Comparison of ENCODE assay signal across 7 cellular contexts in the genomic region with DNA sequence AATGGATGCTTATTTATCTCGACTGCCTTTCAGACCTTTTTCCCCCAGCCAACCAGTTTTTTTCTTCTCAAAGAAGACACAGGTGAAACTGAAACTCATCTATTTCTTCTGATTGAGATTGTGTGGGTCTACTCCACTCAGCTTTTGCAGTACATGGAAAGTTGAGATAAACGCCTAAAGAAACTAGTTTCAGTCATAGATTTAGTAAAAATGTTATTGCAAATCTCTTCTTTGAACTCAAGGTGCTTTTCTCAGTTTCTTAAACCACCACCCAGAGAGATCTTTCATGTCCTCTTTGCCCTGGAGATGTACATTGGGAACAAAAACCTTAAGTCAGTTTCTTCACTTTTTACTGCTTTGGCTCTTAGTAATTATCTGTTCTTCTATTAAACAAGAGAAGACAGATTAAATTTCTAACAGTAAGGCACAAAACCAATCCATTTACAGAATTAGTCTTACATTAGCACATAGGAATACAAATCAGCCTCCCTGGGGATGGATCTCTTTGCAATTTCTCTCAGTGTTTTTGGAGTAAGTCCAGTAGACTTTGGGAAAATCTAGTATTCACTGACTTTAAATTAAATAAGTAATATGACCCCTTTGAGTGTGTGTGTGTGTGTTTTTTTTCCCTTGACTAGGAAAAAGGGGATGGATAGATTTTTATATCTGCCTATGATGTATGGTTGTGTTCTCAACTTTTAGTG.
DNase-seq lines count a peak whose midpoint lies in the region; ATAC-seq lines count a peak whose summit lies in the region.

No MANE protein-coding gene starts in this region.

- DNase-seq in fibroblast of the conjunctiva (ENCODE audit: low read depth) (peak; percentile 65), NCI-H2107 treated with DMSO at 0.1 percent for 48 hours (lab: John Stamatoyannopoulos, UW; ENCODE audit: unreplicated experiment) (no peak), ACHN (no peak)
- no peak for DNase-seq in NK-92 treated with Interleukin-12 subunit alpha and Interleukin-12 subunit beta, amount 100 ng/mL, for 24 hours (lab: John Stamatoyannopoulos, UW)

- in situ Hi-C loops in ACHN (cut with HindIII; ENCODE audit: low pct_ligation_motif_present, low pct_unique_long_range_greater_than_20kb, low sequenced_read_pairs) = loop anchor here (25.0 kb wide), 1 partner anchor 210 kb away; no protein-coding TSS in a partner anchor

- ATAC-seq in GM18907 (IDR thresholded peaks at IDR 0.05; ENCODE audit: unreplicated experiment) (peak; percentile 42), GM21723 (IDR thresholded peaks at IDR 0.05; ENCODE audit: unreplicated experiment) (peak; percentile 69), HG03565 (IDR thresholded peaks at IDR 0.05; ENCODE audit: unreplicated experiment) (peak; percentile 55)
